Comparison of ENCODE assay signal across 1 cellular context in the genomic region with DNA sequence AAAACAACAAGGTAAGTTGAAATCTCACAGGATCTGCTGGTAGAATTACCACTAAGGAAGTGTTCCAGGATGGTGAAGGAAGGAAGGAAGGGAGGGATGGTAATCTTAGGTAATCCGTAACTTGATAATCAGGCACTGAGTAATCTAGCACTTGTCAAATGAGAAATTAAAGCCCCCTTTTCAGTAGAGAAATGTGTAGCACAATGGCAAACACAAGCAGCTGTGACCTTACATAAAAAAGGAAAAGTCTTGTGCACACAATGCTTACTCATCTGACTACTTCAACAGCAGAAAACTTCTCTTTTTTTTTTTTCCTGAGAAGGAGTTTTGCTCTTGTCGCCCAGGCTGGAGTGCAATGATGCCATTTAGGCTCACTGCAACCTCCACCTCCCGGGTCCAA.
TF ChIP-seq lines count a peak whose summit lies in the region.

No MANE protein-coding gene starts in this region.

TF ChIP-seq in GM12878, 131 proteins besides CTCF, POLR2A, EP300 and RAD21 (continued from another document):
- TF ChIP-seq PAX5 (IDR thresholded peaks at IDR 0.05; ENCODE audit: borderline replicate concordance, low read depth, low read length) (no peak), SREBF1 (IDR thresholded peaks at IDR 0.05; ENCODE audit: low read length) (no peak), POLR2AphosphoS2 (IDR thresholded peaks at IDR 0.05; ENCODE audit: low read depth, low read length) (no peak), RELA (IDR thresholded peaks at IDR 0.05; ENCODE audit: borderline replicate concordance, partially characterized antibody) (no peak), JUNB (IDR thresholded peaks at IDR 0.05) (peak; percentile 91), ASH2L (IDR thresholded peaks at IDR 0.05; ENCODE audit: borderline replicate concordance, low read depth) (no peak)
- TF ChIP-seq, protein P1, sequence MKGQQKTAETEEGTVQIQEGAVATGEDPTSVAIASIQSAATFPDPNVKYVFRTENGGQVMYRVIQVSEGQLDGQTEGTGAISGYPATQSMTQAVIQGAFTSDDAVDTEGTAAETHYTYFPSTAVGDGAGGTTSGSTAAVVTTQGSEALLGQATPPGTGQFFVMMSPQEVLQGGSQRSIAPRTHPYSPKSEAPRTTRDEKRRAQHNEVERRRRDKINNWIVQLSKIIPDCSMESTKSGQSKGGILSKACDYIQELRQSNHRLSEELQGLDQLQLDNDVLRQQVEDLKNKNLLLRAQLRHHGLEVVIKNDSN (IDR thresholded peaks at IDR 0.05; ENCODE audit: borderline replicate concordance, extremely low read length, insufficient read depth, low read depth, low read length) = no peak
